18 cellular contexts compared by ENCODE assay signal in the genomic region with DNA sequence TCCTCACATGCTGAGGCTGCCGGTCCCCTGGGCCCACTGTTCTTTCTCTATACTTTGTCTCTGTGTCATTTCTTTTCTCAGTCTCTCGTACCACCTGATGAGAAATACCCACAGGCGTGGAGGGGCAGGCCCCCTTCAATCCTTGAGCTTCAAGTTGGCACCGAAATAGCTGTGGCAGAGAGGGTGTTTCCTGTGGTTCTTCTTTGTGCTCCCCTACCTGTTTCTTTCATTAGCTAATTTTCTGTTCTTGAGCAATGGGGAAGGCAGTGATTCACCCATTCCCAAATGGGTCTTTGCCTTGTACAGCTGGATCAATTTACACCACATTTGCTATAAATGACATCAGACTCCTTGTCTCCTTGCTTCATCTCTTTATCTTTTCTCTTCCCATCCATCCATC. TPM values are rescaled to one million over a fixed set of nuclear protein-coding genes. Genes with fewer than 3 reads are reported as not detected.
A peak's percentile ranks its signal among the peaks of the same experiment; 100 is the strongest.
DNase-seq lines count a peak whose midpoint lies in the region; ATAC-seq and TF ChIP-seq lines count a peak whose summit lies in the region.
"Had no signal": no experiment of that assay in that cellular context is flagged by ENCODE, and none has a peak within 500 bp of the region (broad histone marks: within the 10 kb centered on the region; RNA-seq: fewer than 3 reads in every experiment).

No MANE protein-coding gene starts in this region.

- H3K4me1 ChIP-seq in OCI-LY3 (ENCODE audit: low read length), result peaks cover 73% of the 10 kb centered on the region
- H3K4me1 ChIP-seq: ascending aorta, stomach had no signal

- H3K27ac Mint-ChIP-seq in natural killer cell (peak overlapping the region in 1 of 2 donors; percentile 92), WTC11 (no peak overlapping the region)

- H3K4me2 ChIP-seq in OCI-LY3 (ENCODE audit: low read length), result peak overlapping the region; percentile 57

- no peaks in the 10 kb centered on the region for H3K36me3 ChIP-seq in OCI-LY3 (replicated peaks; ENCODE audit: low read depth, low read length)
- H3K36me3 ChIP-seq: ascending aorta, stomach had no signal

- POLR2A ChIA-PET in WTC11 (lab: Charles Lee), result no interaction called here

- intact Hi-C loops in natural killer cell (cut with micrococcal nuclease), result no loop called here

- H3K4me1 Mint-ChIP-seq in natural killer cell, result peaks cover 36 to 44% of the 10 kb centered on the region in 2 donors
- peaks cover 21% of the 10 kb centered on the region for H3K4me1 Mint-ChIP-seq in WTC11

- H3K9me3 Mint-ChIP-seq in natural killer cell, result no peaks in the 10 kb centered on the region
- H3K9me3 Mint-ChIP-seq in WTC11, result no peaks in the 10 kb centered on the region
- H3K9me3 Mint-ChIP-seq: effector memory CD8-positive, alpha-beta T cell had no signal

- CTCF ChIA-PET in WTC11 (lab: Charles Lee), result no interaction called here

- H3K4me3 Mint-ChIP-seq in natural killer cell, result peak overlapping the region; percentile 0
- H3K4me3 Mint-ChIP-seq in WTC11, result no peak overlapping the region

- H3K27ac ChIP-seq in OCI-LY3 (ENCODE audit: low read length), result peak overlapping the region; percentile 26; the same call in 1 of the 2 replicates
- H3K27ac ChIP-seq: ascending aorta, stomach had no signal

- H4K20me1 ChIP-seq in OCI-LY3 (ENCODE audit: insufficient read depth, low read length), result no peaks in the 10 kb centered on the region

- ATAC-seq in GM18511 (IDR thresholded peaks at IDR 0.05; ENCODE audit: unreplicated experiment) (peak; percentile 29), natural killer cell (no peak), WTC11 (no peak), GM18858 (IDR thresholded peaks at IDR 0.05; ENCODE audit: unreplicated experiment) (no peak)
- ATAC-seq: effector memory CD8-positive, alpha-beta T cell; left ventricle myocardium superior had no signal

- H3K79me2 ChIP-seq in OCI-LY3 (ENCODE audit: low read length), result no peaks in the 10 kb centered on the region

- no peak overlapping the region for H3K4me3 ChIP-seq in OCI-LY3 (ENCODE audit: low read length)
- H3K4me3 ChIP-seq: ascending aorta, stomach had no signal

- peaks cover 0 to 5% of the 10 kb centered on the region in 2 donors for H3K27me3 Mint-ChIP-seq in natural killer cell (ENCODE audit: low read depth in 2 of 2)
- no peaks in the 10 kb centered on the region for H3K27me3 Mint-ChIP-seq in WTC11 (ENCODE audit: low read depth)
- H3K27me3 Mint-ChIP-seq: effector memory CD8-positive, alpha-beta T cell had no signal

- no peaks in the 10 kb centered on the region for H3K27me3 ChIP-seq in OCI-LY3 (ENCODE audit: low read depth, low read length)
- H3K27me3 ChIP-seq: ascending aorta, stomach had no signal

- no peak overlapping the region for H2AFZ ChIP-seq in OCI-LY3 (ENCODE audit: low read depth, low read length)

- H3K36me3 Mint-ChIP-seq in natural killer cell, result no peaks in the 10 kb centered on the region
- no peaks in the 10 kb centered on the region for H3K36me3 Mint-ChIP-seq in WTC11

- DNase-seq in activated naive CD4-positive, alpha-beta T cell treated with anti-CD3 and anti-CD28 coated beads, Interleukin-2, amount 50 U/mL, for 16 hours, result peak; percentile 33
- no peak for DNase-seq in natural killer cell
- DNase-seq in WTC11 (ENCODE audit: low spot score), result no peak
- no peak for DNase-seq in H4 (ENCODE audit: low spot score)
- no peak for DNase-seq in foreskin melanocyte
- DNase-seq: COR-L47; effector memory CD8-positive, alpha-beta T cell; head of caudate nucleus; left ventricle myocardium superior; NCI-H1436 treated with DMSO at 0.1 percent for 48 hours; NCI-H748 treated with DMSO at 0.1 percent for 48 hours; occipital lobe; stomach had no signal

- no peaks in the 10 kb centered on the region for H3K9me3 ChIP-seq in OCI-LY3 (ENCODE audit: insufficient read depth, low read length)
- H3K9me3 ChIP-seq: ascending aorta, stomach had no signal

- no peak overlapping the region for H3K9ac ChIP-seq in OCI-LY3 (ENCODE audit: low read length)

- TF ChIP-seq CTCF in OCI-LY3 (IDR thresholded peaks at IDR 0.05; ENCODE audit: low read depth, low read length), result no peak
- no peak for TF ChIP-seq CTCF in natural killer cell (IDR thresholded peaks at IDR 0.05)
- TF ChIP-seq CTCF in WTC11 (IDR thresholded peaks at IDR 0.05), result no peak

TF ChIP-seq in WTC11, 78 proteins besides CTCF, POLR2A, EP300 and RAD21 (continues in another document):
- TF ChIP-seq JUN (CRISPR knock-in tag; IDR thresholded peaks at IDR 0.05) (no peak), JAZF1 (CRISPR knock-in tag; IDR thresholded peaks at IDR 0.05) (no peak), CREB1 (CRISPR knock-in tag; IDR thresholded peaks at IDR 0.05) (no peak), ZNF263 (CRISPR knock-in tag; IDR thresholded peaks at IDR 0.05; ENCODE audit: low read depth) (no peak), ZNF219 (CRISPR knock-in tag; IDR thresholded peaks at IDR 0.05; ENCODE audit: borderline replicate concordance) (no peak)
- TF ChIP-seq, protein P1, sequence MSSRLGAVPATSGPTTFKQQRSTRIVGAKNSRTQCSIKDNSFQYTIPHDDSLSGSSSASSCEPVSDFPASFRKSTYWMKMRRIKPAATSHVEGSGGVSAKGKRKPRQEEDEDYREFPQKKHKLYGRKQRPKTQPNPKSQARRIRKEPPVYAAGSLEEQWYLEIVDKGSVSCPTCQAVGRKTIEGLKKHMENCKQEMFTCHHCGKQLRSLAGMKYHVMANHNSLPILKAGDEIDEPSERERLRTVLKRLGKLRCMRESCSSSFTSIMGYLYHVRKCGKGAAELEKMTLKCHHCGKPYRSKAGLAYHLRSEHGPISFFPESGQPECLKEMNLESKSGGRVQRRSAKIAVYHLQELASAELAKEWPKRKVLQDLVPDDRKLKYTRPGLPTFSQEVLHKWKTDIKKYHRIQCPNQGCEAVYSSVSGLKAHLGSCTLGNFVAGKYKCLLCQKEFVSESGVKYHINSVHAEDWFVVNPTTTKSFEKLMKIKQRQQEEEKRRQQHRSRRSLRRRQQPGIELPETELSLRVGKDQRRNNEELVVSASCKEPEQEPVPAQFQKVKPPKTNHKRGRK (CRISPR knock-in tag; IDR thresholded peaks at IDR 0.05; ENCODE audit: borderline replicate concordance), result no peak
- TF ChIP-seq, protein P2, sequence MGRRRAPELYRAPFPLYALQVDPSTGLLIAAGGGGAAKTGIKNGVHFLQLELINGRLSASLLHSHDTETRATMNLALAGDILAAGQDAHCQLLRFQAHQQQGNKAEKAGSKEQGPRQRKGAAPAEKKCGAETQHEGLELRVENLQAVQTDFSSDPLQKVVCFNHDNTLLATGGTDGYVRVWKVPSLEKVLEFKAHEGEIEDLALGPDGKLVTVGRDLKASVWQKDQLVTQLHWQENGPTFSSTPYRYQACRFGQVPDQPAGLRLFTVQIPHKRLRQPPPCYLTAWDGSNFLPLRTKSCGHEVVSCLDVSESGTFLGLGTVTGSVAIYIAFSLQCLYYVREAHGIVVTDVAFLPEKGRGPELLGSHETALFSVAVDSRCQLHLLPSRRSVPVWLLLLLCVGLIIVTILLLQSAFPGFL (CRISPR knock-in tag; IDR thresholded peaks at IDR 0.05; ENCODE audit: borderline replicate concordance), result no peak
- TF ChIP-seq, protein P3, sequence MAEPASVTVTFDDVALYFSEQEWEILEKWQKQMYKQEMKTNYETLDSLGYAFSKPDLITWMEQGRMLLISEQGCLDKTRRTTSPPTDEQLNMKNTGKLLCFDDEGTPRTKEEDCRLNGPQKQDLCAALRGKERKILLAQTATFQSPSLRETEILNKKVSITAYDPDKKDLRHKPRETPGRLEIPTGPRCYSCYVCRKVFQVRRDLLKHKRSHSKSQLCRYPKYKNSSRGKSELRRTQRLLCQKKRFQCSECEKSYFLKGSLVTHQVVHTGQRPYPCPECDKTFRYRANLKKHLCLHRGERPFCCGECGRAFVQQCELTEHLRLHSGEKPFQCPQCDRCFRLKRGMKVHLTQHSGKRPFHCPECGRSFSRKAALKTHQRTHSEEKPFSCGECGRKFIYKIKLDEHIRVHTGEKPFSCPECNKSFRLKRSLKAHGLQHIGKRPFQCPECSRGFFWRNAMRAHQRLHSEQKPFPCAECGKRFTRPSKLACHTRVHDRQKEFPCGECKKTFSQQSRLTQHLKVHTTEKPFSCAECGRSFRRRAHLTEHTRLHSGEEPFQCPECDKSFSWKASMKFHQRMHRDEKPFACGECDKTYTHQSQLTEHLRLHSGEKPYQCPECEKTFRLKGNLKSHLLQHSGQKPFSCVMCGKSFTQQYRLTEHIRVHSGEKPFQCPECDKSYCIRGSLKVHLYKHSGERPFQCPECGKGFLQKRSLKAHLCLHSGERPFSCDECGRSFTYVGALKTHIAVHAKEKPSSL (CRISPR knock-in tag; conservative IDR thresholded peaks at IDR 0.05), result no peak
- TF ChIP-seq, protein P4, sequence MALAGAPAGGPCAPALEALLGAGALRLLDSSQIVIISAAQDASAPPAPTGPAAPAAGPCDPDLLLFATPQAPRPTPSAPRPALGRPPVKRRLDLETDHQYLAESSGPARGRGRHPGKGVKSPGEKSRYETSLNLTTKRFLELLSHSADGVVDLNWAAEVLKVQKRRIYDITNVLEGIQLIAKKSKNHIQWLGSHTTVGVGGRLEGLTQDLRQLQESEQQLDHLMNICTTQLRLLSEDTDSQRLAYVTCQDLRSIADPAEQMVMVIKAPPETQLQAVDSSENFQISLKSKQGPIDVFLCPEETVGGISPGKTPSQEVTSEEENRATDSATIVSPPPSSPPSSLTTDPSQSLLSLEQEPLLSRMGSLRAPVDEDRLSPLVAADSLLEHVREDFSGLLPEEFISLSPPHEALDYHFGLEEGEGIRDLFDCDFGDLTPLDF (CRISPR knock-in tag; IDR thresholded peaks at IDR 0.05), result no peak
- TF ChIP-seq, protein P5, sequence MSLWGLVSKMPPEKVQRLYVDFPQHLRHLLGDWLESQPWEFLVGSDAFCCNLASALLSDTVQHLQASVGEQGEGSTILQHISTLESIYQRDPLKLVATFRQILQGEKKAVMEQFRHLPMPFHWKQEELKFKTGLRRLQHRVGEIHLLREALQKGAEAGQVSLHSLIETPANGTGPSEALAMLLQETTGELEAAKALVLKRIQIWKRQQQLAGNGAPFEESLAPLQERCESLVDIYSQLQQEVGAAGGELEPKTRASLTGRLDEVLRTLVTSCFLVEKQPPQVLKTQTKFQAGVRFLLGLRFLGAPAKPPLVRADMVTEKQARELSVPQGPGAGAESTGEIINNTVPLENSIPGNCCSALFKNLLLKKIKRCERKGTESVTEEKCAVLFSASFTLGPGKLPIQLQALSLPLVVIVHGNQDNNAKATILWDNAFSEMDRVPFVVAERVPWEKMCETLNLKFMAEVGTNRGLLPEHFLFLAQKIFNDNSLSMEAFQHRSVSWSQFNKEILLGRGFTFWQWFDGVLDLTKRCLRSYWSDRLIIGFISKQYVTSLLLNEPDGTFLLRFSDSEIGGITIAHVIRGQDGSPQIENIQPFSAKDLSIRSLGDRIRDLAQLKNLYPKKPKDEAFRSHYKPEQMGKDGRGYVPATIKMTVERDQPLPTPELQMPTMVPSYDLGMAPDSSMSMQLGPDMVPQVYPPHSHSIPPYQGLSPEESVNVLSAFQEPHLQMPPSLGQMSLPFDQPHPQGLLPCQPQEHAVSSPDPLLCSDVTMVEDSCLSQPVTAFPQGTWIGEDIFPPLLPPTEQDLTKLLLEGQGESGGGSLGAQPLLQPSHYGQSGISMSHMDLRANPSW (CRISPR knock-in tag; conservative IDR thresholded peaks at IDR 0.05; ENCODE audit: low read depth), result no peak

RNA-seq across cellular contexts. Expression of a gene that starts 2.1 kb away (rescaled TPM):
- total RNA-seq in natural killer cell (10 to 100 TPM in 2 of 3 donors, 1 to 10 TPM in 1; 7.6 to 13.8 (median 12.4) TPM), WTC11 (2021) (0.07 TPM in 3 replicates)
- total RNA-seq in H4 (2014; rRNA removed; shearing (Covaris generic)), result 0.04 TPM in 1 of 2 replicates, not detected in the other
- total RNA-seq: SK-MEL-5 had no signal
